Comparison of ENCODE assay signal across 14 cellular contexts in genomic region chr14:45679852-45680251, GRCh38.
A peak's percentile ranks its signal among the peaks of the same experiment; 100 is the strongest.
DNase-seq lines count a peak whose midpoint lies in the region; ATAC-seq, FAIRE-seq and TF ChIP-seq lines count a peak whose summit lies in the region.
"Had no signal": no experiment of that assay in that cellular context is flagged by ENCODE, and none has a peak within 500 bp of the region (broad histone marks: within the 10 kb centered on the region; RNA-seq: fewer than 3 reads in every experiment).

No MANE protein-coding gene starts in this region.

- H3K4me2 ChIP-seq in astrocyte (ENCODE audit: low read length), result peak overlapping the region; percentile 49
- H3K4me2 ChIP-seq: A549 had no signal

- no peaks in the 10 kb centered on the region for H3K36me3 Mint-ChIP-seq in astrocyte (ENCODE audit: low read depth, unreplicated experiment)
- H3K36me3 Mint-ChIP-seq in activated naive CD8-positive, alpha-beta T cell treated with anti-CD3 and anti-CD28 coated beads, Interleukin-2, amount 50 U/mL, for 24 hours (ENCODE audit: low read depth), result no peaks in the 10 kb centered on the region
- no peaks in the 10 kb centered on the region for H3K36me3 Mint-ChIP-seq in CD4-positive, alpha-beta T cell (ENCODE audit: low read depth)

- no peaks in the 10 kb centered on the region for H3K27me3 Mint-ChIP-seq in astrocyte (ENCODE audit: low read depth, unreplicated experiment)
- H3K27me3 Mint-ChIP-seq in activated naive CD8-positive, alpha-beta T cell treated with anti-CD3 and anti-CD28 coated beads, Interleukin-2, amount 50 U/mL, for 24 hours, result no peaks in the 10 kb centered on the region
- H3K27me3 Mint-ChIP-seq in CD4-positive, alpha-beta T cell, result no peaks in the 10 kb centered on the region

- no peak for ATAC-seq in activated naive CD8-positive, alpha-beta T cell treated with anti-CD3 and anti-CD28 coated beads, Interleukin-2, amount 50 U/mL, for 24 hours
- no peak for ATAC-seq in CD4-positive, alpha-beta T cell (ENCODE audit: poor library complexity)
- ATAC-seq: A549 had no signal

- no peak overlapping the region for H3K4me3 ChIP-seq in astrocyte (ENCODE audit: insufficient read depth, low read depth, low read length)
- H3K4me3 ChIP-seq: A549, ascending aorta had no signal

- DNase-seq in SIG-M5 treated with dmso at 0.1 percent for 504 hours (lab: John Stamatoyannopoulos, UW; ENCODE audit: unreplicated experiment), result peak; percentile 11
- DNase-seq in SIG-M5 (lab: John Stamatoyannopoulos, UW), result no peak
- DNase-seq in astrocyte (ENCODE audit: low read depth), result peak; percentile 89
- DNase-seq in glomerular endothelial cell (ENCODE audit: extremely low read depth, low read depth, low spot score), result peak; percentile 41
- DNase-seq in HuH-7.5 (ENCODE audit: low spot score), result no peak
- no peak for DNase-seq in activated naive CD8-positive, alpha-beta T cell treated with anti-CD3 and anti-CD28 coated beads, Interleukin-2, amount 50 U/mL, for 24 hours
- no peak for DNase-seq in CD4-positive, alpha-beta T cell
- DNase-seq in COLO668 (lab: John Stamatoyannopoulos, UW; ENCODE audit: unreplicated experiment), result no peak
- DNase-seq: H7, head of caudate nucleus, NCI-H1092 treated with DMSO at 0.1 percent for 48 hours, T-helper 9 cell had no signal

- H2AFZ ChIP-seq in astrocyte (ENCODE audit: low read depth, low read length), result no peak overlapping the region

- POLR2A ChIA-PET in CD4-positive, alpha-beta T cell (lab: Charles Lee), result no interaction called here

- no peak for TF ChIP-seq CTCF in astrocyte (IDR thresholded peaks at IDR 0.05; ENCODE audit: insufficient read depth, low read depth, low read length)
- no peak for TF ChIP-seq CTCF in CD4-positive, alpha-beta T cell (IDR thresholded peaks at IDR 0.05)

- H3K4me1 ChIP-seq in astrocyte (ENCODE audit: insufficient read depth, low read length), result peaks cover 13% of the 10 kb centered on the region
- H3K4me1 ChIP-seq: A549, ascending aorta had no signal

- H3K9ac ChIP-seq in astrocyte (ENCODE audit: low read length), result no peak overlapping the region

- H3K27ac Mint-ChIP-seq in astrocyte (ENCODE audit: unreplicated experiment), result peak overlapping the region; percentile 13
- no peak overlapping the region for H3K27ac Mint-ChIP-seq in activated naive CD8-positive, alpha-beta T cell treated with anti-CD3 and anti-CD28 coated beads, Interleukin-2, amount 50 U/mL, for 24 hours
- no peak overlapping the region for H3K27ac Mint-ChIP-seq in CD4-positive, alpha-beta T cell

- no peaks in the 10 kb centered on the region for H3K27me3 ChIP-seq in astrocyte (ENCODE audit: insufficient read depth, low read length)
- H3K27me3 ChIP-seq in CD4-positive, alpha-beta T cell (ENCODE audit: control insufficient read depth, insufficient read depth, low read length), result no peaks in the 10 kb centered on the region
- H3K27me3 ChIP-seq: ascending aorta had no signal

- peak overlapping the region; percentile 33 for H3K27ac ChIP-seq in astrocyte (ENCODE audit: low read depth, low read length)
- no peak overlapping the region for H3K27ac ChIP-seq in CD4-positive, alpha-beta T cell (ENCODE audit: low read depth, low read length)
- H3K27ac ChIP-seq: A549, ascending aorta had no signal

- H3K9me3 ChIP-seq in astrocyte (ENCODE audit: insufficient read depth, low read depth, low read length), result no peaks in the 10 kb centered on the region
- no peaks in the 10 kb centered on the region for H3K9me3 ChIP-seq in CD4-positive, alpha-beta T cell (ENCODE audit: control insufficient read depth, low read length)
- H3K9me3 ChIP-seq: ascending aorta had no signal

- intact Hi-C loops in CD4-positive, alpha-beta T cell (cut with DNase I, micrococcal nuclease), result no loop called here

- no peaks in the 10 kb centered on the region for H4K20me1 ChIP-seq in astrocyte (ENCODE audit: insufficient read depth, low read length)

- FAIRE-seq in astrocyte (lab: Jason Lieb, UNC), result peak; percentile 26
- FAIRE-seq: A549 had no signal

- H3K9me3 Mint-ChIP-seq in astrocyte (ENCODE audit: unreplicated experiment), result peaks cover 3% of the 10 kb centered on the region
- H3K9me3 Mint-ChIP-seq in activated naive CD8-positive, alpha-beta T cell treated with anti-CD3 and anti-CD28 coated beads, Interleukin-2, amount 50 U/mL, for 24 hours, result peaks cover 9% of the 10 kb centered on the region
- peaks cover 4% of the 10 kb centered on the region for H3K9me3 Mint-ChIP-seq in CD4-positive, alpha-beta T cell

- H3K4me3 Mint-ChIP-seq in astrocyte (ENCODE audit: unreplicated experiment), result no peak overlapping the region
- no peak overlapping the region for H3K4me3 Mint-ChIP-seq in activated naive CD8-positive, alpha-beta T cell treated with anti-CD3 and anti-CD28 coated beads, Interleukin-2, amount 50 U/mL, for 24 hours
- no peak overlapping the region for H3K4me3 Mint-ChIP-seq in CD4-positive, alpha-beta T cell

- no peaks in the 10 kb centered on the region for H3K36me3 ChIP-seq in astrocyte (ENCODE audit: insufficient read depth, low read length)
- H3K36me3 ChIP-seq: ascending aorta had no signal

- no peaks in the 10 kb centered on the region for H3K79me2 ChIP-seq in astrocyte (ENCODE audit: insufficient read depth, low read length)

- H3K4me1 Mint-ChIP-seq in astrocyte (ENCODE audit: low read depth, unreplicated experiment), result peaks cover 17% of the 10 kb centered on the region
- no peaks in the 10 kb centered on the region for H3K4me1 Mint-ChIP-seq in activated naive CD8-positive, alpha-beta T cell treated with anti-CD3 and anti-CD28 coated beads, Interleukin-2, amount 50 U/mL, for 24 hours
- H3K4me1 Mint-ChIP-seq in CD4-positive, alpha-beta T cell (ENCODE audit: low read depth), result no peaks in the 10 kb centered on the region

- CTCF ChIA-PET in CD4-positive, alpha-beta T cell (lab: Charles Lee), result no interaction called here

Comparison
In these comparisons a context has a peak if more than half of its experiments do, and no peak if none do; other contexts are left out.
1. DNase-seq: peak in SIG-M5 treated with dmso at 0.1 percent for 504 hours (single experiment), astrocyte (single experiment) and glomerular endothelial cell (single experiment); none in SIG-M5 (single experiment), HuH-7.5 (single experiment), activated naive CD8-positive, alpha-beta T cell treated with anti-CD3 and anti-CD28 coated beads, Interleukin-2, amount 50 U/mL, for 24 hours (single experiment), CD4-positive, alpha-beta T cell (0 of 10) and COLO668 (single experiment).